In the genomic region with DNA sequence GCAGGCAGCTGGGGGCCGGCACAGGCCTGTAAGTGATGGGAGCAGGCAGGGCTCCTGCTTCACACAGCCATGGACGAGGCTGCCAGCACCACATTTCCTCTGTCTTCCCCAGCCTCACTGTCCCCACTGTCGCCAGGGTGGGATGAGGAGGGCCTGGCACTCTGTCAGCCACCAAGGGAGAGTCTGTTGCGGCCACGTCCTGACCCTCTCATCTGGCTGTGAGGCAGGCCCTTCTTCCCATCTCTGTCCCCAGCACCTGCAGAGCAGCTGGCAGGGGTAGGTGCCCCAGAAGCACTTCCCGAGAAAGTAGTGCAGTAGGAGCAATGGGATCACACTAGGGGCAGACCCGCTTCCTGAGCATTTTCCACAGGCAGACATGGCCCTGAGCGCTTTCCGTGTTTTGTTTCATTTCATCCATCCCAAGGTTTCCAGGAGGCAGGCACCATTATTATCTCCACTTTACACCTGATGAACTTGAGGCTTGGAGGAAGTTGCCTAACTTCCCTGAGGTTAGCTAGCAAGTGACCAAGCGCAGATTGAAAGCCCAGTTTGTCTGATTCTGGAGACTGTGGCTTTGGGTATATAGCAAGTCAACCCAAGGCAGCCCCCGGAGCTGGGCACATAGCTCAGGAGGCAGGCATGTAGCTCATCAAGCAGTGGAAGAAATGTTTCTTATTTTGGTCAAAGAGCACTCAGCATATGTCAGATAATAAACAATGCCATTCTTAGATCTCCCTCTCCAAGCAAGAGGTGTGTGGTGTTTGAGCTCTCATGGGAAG, we compare ENCODE assay signal across 19 cellular contexts.
DNase-seq lines count a peak whose midpoint lies in the region; ATAC-seq and TF ChIP-seq lines count a peak whose summit lies in the region.
"Had no signal": no experiment of that assay in that cellular context is flagged by ENCODE, and none has a peak within 500 bp of the region (broad histone marks: within the 10 kb centered on the region; RNA-seq: fewer than 3 reads in every experiment).

No MANE protein-coding gene starts in this region.

- H3K9me3 ChIP-seq in breast epithelium, result no peaks in the 10 kb centered on the region
- H3K9me3 ChIP-seq in ascending aorta, result peaks cover 0 to 2% of the 10 kb centered on the region in 2 donors
- H3K9me3 ChIP-seq in tibial artery, result no peaks in the 10 kb centered on the region
- no peaks in the 10 kb centered on the region for H3K9me3 ChIP-seq in CD8-positive, alpha-beta T cell (ENCODE audit: low read length)

- TF ChIP-seq POLR2A in breast epithelium (IDR thresholded peaks at IDR 0.05), result no peak

- H3K4me3 Mint-ChIP-seq in MCF 10A (ENCODE audit: unreplicated experiment) (no peak overlapping the region), osteocyte (ENCODE audit: unreplicated experiment) (no peak overlapping the region)
- no peak overlapping the region for H3K4me3 Mint-ChIP-seq in CD8-positive, alpha-beta T cell

- H3K9me3 Mint-ChIP-seq in MCF 10A (ENCODE audit: unreplicated experiment) (peaks cover 8% of the 10 kb centered on the region), osteocyte (ENCODE audit: unreplicated experiment) (peaks cover 8% of the 10 kb centered on the region)
- H3K9me3 Mint-ChIP-seq in CD8-positive, alpha-beta T cell, result peaks cover 9% of the 10 kb centered on the region

- no peaks in the 10 kb centered on the region for H3K27me3 Mint-ChIP-seq in MCF 10A (ENCODE audit: insufficient read depth, unreplicated experiment)
- H3K27me3 Mint-ChIP-seq in osteocyte (ENCODE audit: unreplicated experiment), result no peaks in the 10 kb centered on the region
- H3K27me3 Mint-ChIP-seq in CD8-positive, alpha-beta T cell (ENCODE audit: low read depth), result no peaks in the 10 kb centered on the region

- H3K36me3 Mint-ChIP-seq in MCF 10A (ENCODE audit: insufficient read depth, unreplicated experiment), result peaks cover 5% of the 10 kb centered on the region
- peaks cover 5% of the 10 kb centered on the region for H3K36me3 Mint-ChIP-seq in osteocyte (ENCODE audit: unreplicated experiment)
- no peaks in the 10 kb centered on the region for H3K36me3 Mint-ChIP-seq in CD8-positive, alpha-beta T cell

- TF ChIP-seq CTCF in breast epithelium (IDR thresholded peaks at IDR 0.05) (no peak), MCF 10A (IDR thresholded peaks at IDR 0.05; ENCODE audit: unreplicated experiment) (no peak), ascending aorta (IDR thresholded peaks at IDR 0.05) (no peak), osteocyte (IDR thresholded peaks at IDR 0.05) (no peak), tibial artery (IDR thresholded peaks at IDR 0.05) (no peak)
- no peak for TF ChIP-seq CTCF in CD8-positive, alpha-beta T cell (IDR thresholded peaks at IDR 0.05)

- intact Hi-C loops in breast epithelium (cut with DNase I; ENCODE audit: low total_unique reads) (loop anchor here (1.0 kb wide), 1 partner anchor 42 kb away; no protein-coding TSS in a partner anchor), MCF 10A (cut with micrococcal nuclease) (no loop called here), ascending aorta (cut with DNase I) (no loop called here), tibial artery (cut with DNase I; ENCODE audit: low total_unique reads) (no loop called here)
- intact Hi-C loops in CD8-positive, alpha-beta T cell (cut with DNase I, micrococcal nuclease), result no loop called here

- BruUV-seq in MCF 10A (replicated peaks; lab: Mats Ljungman, UMichigan), result no TSS peak

- H3K4me1 ChIP-seq in breast epithelium (peaks cover 0 to 4% of the 10 kb centered on the region in 2 donors), ascending aorta (peaks cover 3 to 14% of the 10 kb centered on the region in 2 donors), tibial artery (peaks cover 0 to 20% (median 12%) of the 10 kb centered on the region in 4 donors)
- H3K4me1 ChIP-seq in CD8-positive, alpha-beta T cell (ENCODE audit: insufficient read depth, low read length), result no peaks in the 10 kb centered on the region

- ATAC-seq in HG03460 (IDR thresholded peaks at IDR 0.05; ENCODE audit: unreplicated experiment), result no peak
- ATAC-seq in GM18520 (IDR thresholded peaks at IDR 0.05; ENCODE audit: unreplicated experiment), result no peak
- ATAC-seq in CD8-positive, alpha-beta T cell, result no peak
- ATAC-seq: HCT116 had no signal

- H3K36me3 ChIP-seq in breast epithelium (no peaks in the 10 kb centered on the region), ascending aorta (no peaks in the 10 kb centered on the region), tibial artery (no peaks in the 10 kb centered on the region)
- no peaks in the 10 kb centered on the region for H3K36me3 ChIP-seq in CD8-positive, alpha-beta T cell (ENCODE audit: insufficient read depth, low read length)

- H3K27ac Mint-ChIP-seq in MCF 10A (ENCODE audit: low read depth, unreplicated experiment) (no peak overlapping the region), osteocyte (ENCODE audit: unreplicated experiment) (no peak overlapping the region)
- H3K27ac Mint-ChIP-seq in CD8-positive, alpha-beta T cell, result no peak overlapping the region

- POLR2A ChIA-PET in MCF 10A (lab: Yijun Ruan, JAX), result no interaction called here
- POLR2A ChIA-PET in CD8-positive, alpha-beta T cell (lab: Charles Lee), result no interaction called here

- H3K4me1 Mint-ChIP-seq in MCF 10A (ENCODE audit: insufficient read depth, unreplicated experiment), result no peaks in the 10 kb centered on the region
- H3K4me1 Mint-ChIP-seq in osteocyte (ENCODE audit: unreplicated experiment), result no peaks in the 10 kb centered on the region
- H3K4me1 Mint-ChIP-seq in CD8-positive, alpha-beta T cell (ENCODE audit: low read depth), result no peaks in the 10 kb centered on the region

- H3K27me3 ChIP-seq in breast epithelium (no peaks in the 10 kb centered on the region), ascending aorta (no peaks in the 10 kb centered on the region), tibial artery (no peaks in the 10 kb centered on the region)
- H3K27me3 ChIP-seq in CD8-positive, alpha-beta T cell (ENCODE audit: insufficient read depth, low read length), result no peaks in the 10 kb centered on the region

- H3K4me3 ChIP-seq in breast epithelium (no peak overlapping the region), ascending aorta (no peak overlapping the region), tibial artery (no peak overlapping the region)
- no peak overlapping the region for H3K4me3 ChIP-seq in CD8-positive, alpha-beta T cell (ENCODE audit: low read depth, low read length)
- H3K4me3 ChIP-seq: GM23248 had no signal

- CTCF ChIA-PET in MCF 10A (lab: Yijun Ruan, JAX), result interaction anchor here (0.6 to 1.2 kb wide), 3 partner anchors 14 to 886 kb away, joined by 3 to 4 read pairs (median 3); no protein-coding TSS in a partner anchor
- CTCF ChIA-PET in CD8-positive, alpha-beta T cell (lab: Charles Lee), result no interaction called here

- peak overlapping the region; percentile 70 to 90 for H3K27ac ChIP-seq in breast epithelium
- peak overlapping the region; percentile 63 to 75 for H3K27ac ChIP-seq in ascending aorta
- peak overlapping the region; percentile 81 to 82 for H3K27ac ChIP-seq in tibial artery
- H3K27ac ChIP-seq in CD8-positive, alpha-beta T cell (ENCODE audit: low read depth, low read length), result no peak overlapping the region
- H3K27ac ChIP-seq: C4-2B had no signal

- DNase-seq in breast epithelium (ENCODE audit: low spot score in 2 of 2), result no peak
- DNase-seq in MCF 10A (ENCODE audit: unreplicated experiment), result no peak
- DNase-seq in ascending aorta (ENCODE audit: low spot score in 2 of 2), result no peak
- DNase-seq in osteocyte (ENCODE audit: extremely low spot score, unreplicated experiment), result peak; percentile 60
- no peak for DNase-seq in tibial artery
- DNase-seq in CD8-positive, alpha-beta T cell, result no peak
- DNase-seq: 8988T, COR-L47, GF-D8, NCI-H1105 treated with DMSO at 0.1 percent for 48 hours, NCI-H187, NCI-H345, NCI-H526 treated with DMSO at 0.1 percent for 48 hours, RPMI8226 had no signal
